ENCODE assay signal across 11 cellular contexts in genomic region chr1:156122086-156122485, GRCh38. TPM values are rescaled to one million over a fixed set of nuclear protein-coding genes. Genes with fewer than 3 reads are reported as not detected.
A peak's percentile ranks its signal among the peaks of the same experiment; 100 is the strongest.
DNase-seq lines count a peak whose midpoint lies in the region; ATAC-seq and TF ChIP-seq lines count a peak whose summit lies in the region.
"Had no signal": no experiment of that assay in that cellular context is flagged by ENCODE, and none has a peak within 500 bp of the region (broad histone marks: within the 10 kb centered on the region; RNA-seq: fewer than 3 reads in every experiment).

No MANE protein-coding gene starts in this region.

- peak overlapping the region; percentile 84 for H3K4me2 ChIP-seq in osteoblast (ENCODE audit: insufficient read depth, low read length)

- CTCF ChIA-PET in A673 (lab: Charles Lee), result interaction anchor here (1.5 kb wide), 1 partner anchor 25 kb away, joined by 3 read pairs; no protein-coding TSS in a partner anchor

- H3K36me3 ChIP-seq in A673 (ENCODE audit: insufficient read depth, low read length, poor library complexity, severe bottlenecking), result no peaks in the 10 kb centered on the region
- peaks cover 64% of the 10 kb centered on the region for H3K36me3 ChIP-seq in RWPE2 (ENCODE audit: low read depth)
- H3K36me3 ChIP-seq in osteoblast (ENCODE audit: insufficient read depth, low read length), result peaks cover 23% of the 10 kb centered on the region
- H3K36me3 ChIP-seq: neutrophil had no signal

- POLR2A ChIA-PET in A673 (lab: Charles Lee; ENCODE audit: low non-redundant PET), result interaction anchor here (0.6 kb wide), 1 partner anchor 159 kb away, joined by 3 read pairs; no protein-coding TSS in a partner anchor

- peaks cover 85% of the 10 kb centered on the region for H3K79me2 ChIP-seq in osteoblast (ENCODE audit: insufficient read depth, low read length)

- intact Hi-C loops in A673 (cut with micrococcal nuclease; ENCODE audit: unreplicated experiment), result no loop called here

- no peak for ATAC-seq in RWPE2 (ENCODE audit: low read depth)
- ATAC-seq: esophagus mucosa had no signal

- H3K4me3 Mint-ChIP-seq in endothelial cell (ENCODE audit: unreplicated experiment), result no peak overlapping the region

- H3K36me3 Mint-ChIP-seq in endothelial cell (ENCODE audit: low read depth, unreplicated experiment), result no peaks in the 10 kb centered on the region

- H3K27ac ChIP-seq in A673 (ENCODE audit: low read depth, low read length, poor library complexity, severe bottlenecking) (peak overlapping the region; percentile 80), RWPE2 (ENCODE audit: poor library complexity, severe bottlenecking) (peak overlapping the region; percentile 99), osteoblast (ENCODE audit: low read depth, low read length) (peak overlapping the region; percentile 100)
- H3K27ac ChIP-seq: neutrophil had no signal

- no peak overlapping the region for H2AFZ ChIP-seq in osteoblast (ENCODE audit: low read length)

- no TSS peak for BruUV-seq in A673 (replicated peaks; lab: Mats Ljungman, UMichigan)

- TF ChIP-seq CTCF in A673 (conservative IDR thresholded peaks at IDR 0.05; ENCODE audit: low read depth, low read length) (no peak), RWPE2 (IDR thresholded peaks at IDR 0.05; ENCODE audit: poor library complexity, severe bottlenecking) (no peak), endothelial cell (IDR thresholded peaks at IDR 0.05; ENCODE audit: unreplicated experiment) (no peak), osteoblast (IDR thresholded peaks at IDR 0.05; ENCODE audit: extremely low read depth, low read depth, low read length) (no peak)

- no peaks in the 10 kb centered on the region for H3K27me3 ChIP-seq in A673 (replicated peaks; ENCODE audit: insufficient read depth, low read depth, low read length, poor library complexity)
- no peaks in the 10 kb centered on the region for H3K27me3 ChIP-seq in RWPE2 (ENCODE audit: insufficient read depth, poor library complexity, severe bottlenecking)
- no peaks in the 10 kb centered on the region for H3K27me3 ChIP-seq in osteoblast (ENCODE audit: insufficient read depth, low read length)

- peaks cover 45% of the 10 kb centered on the region for H4K20me1 ChIP-seq in osteoblast (ENCODE audit: insufficient read depth, low read length)

- H3K4me3 ChIP-seq in A673 (ENCODE audit: low read depth, low read length, poor library complexity, severe bottlenecking) (no peak overlapping the region), RWPE2 (ENCODE audit: severe bottlenecking) (peak overlapping the region; percentile 10), osteoblast (ENCODE audit: insufficient read depth, low read length) (peak overlapping the region; percentile 67)

- H3K9me3 Mint-ChIP-seq in endothelial cell (ENCODE audit: unreplicated experiment), result no peaks in the 10 kb centered on the region

- peak overlapping the region; percentile 80 for H3K27ac Mint-ChIP-seq in endothelial cell (ENCODE audit: unreplicated experiment)

- H3K27me3 Mint-ChIP-seq in endothelial cell (ENCODE audit: unreplicated experiment), result peaks cover 4% of the 10 kb centered on the region

- H3K4me1 ChIP-seq in A673 (ENCODE audit: insufficient read depth, low read length, poor library complexity, severe bottlenecking) (peaks cover 83% of the 10 kb centered on the region), RWPE2 (ENCODE audit: insufficient read depth, poor library complexity, severe bottlenecking) (peaks cover 77% of the 10 kb centered on the region), osteoblast (ENCODE audit: insufficient read depth, low read length) (peaks cover 94% of the 10 kb centered on the region)

- no peak for DNase-seq in A673 (ENCODE audit: low spot score)
- DNase-seq in RWPE2 (ENCODE audit: low spot score), result no peak
- DNase-seq in endothelial cell (ENCODE audit: low spot score), result no peak
- no peak for DNase-seq in osteoblast (ENCODE audit: insufficient read length, low spot score, missing footprints)
- DNase-seq in Ammon's horn (ENCODE audit: low spot score), result no peak
- no peak for DNase-seq in activated CD4-positive, alpha-beta T cell treated with anti-CD3 and anti-CD28 coated beads for 1 hour
- DNase-seq in ecto neural progenitor cell (ENCODE audit: low spot score), result no peak
- no peak for DNase-seq in stimulated activated CD4-positive, alpha-beta T cell treated with anti-CD3 and anti-CD28 coated beads, Interleukin-4, amount 100 ng/mL, for 4 hours
- DNase-seq: activated CD8-positive, alpha-beta memory T cell treated with anti-CD3 and anti-CD28 coated beads, Interleukin-2, amount 50 U/mL, for 4 hours had no signal

- H3K4me1 Mint-ChIP-seq in endothelial cell (ENCODE audit: unreplicated experiment), result peaks cover 28% of the 10 kb centered on the region

- H3K9me3 ChIP-seq in A673 (ENCODE audit: low read depth, low read length, poor library complexity, severe bottlenecking) (no peaks in the 10 kb centered on the region), RWPE2 (ENCODE audit: severe bottlenecking) (no peaks in the 10 kb centered on the region), osteoblast (ENCODE audit: low read depth, low read length) (no peaks in the 10 kb centered on the region)
- H3K9me3 ChIP-seq: neutrophil had no signal

RNA-seq across cellular contexts. Expression of gene LMNA, which starts 7.6 kb away (rescaled TPM):
- 204 and 225 TPM in 2 replicates for total RNA-seq in A673 (2021)
- 35.8 TPM for total RNA-seq in endothelial cell (ENCODE audit: unreplicated experiment)
- total RNA-seq in osteoblast, result 774 and 854 TPM in 2 replicates

RNA-seq across cellular contexts. Expression of gene SEMA4A, which starts 31.3 kb away (rescaled TPM):
- total RNA-seq in A673 (2021) (0.77 and 0.92 TPM in 2 replicates), endothelial cell (ENCODE audit: unreplicated experiment) (2.2 TPM), osteoblast (1.5 and 1.8 TPM in 2 replicates)

RNA-seq across cellular contexts. Expression of gene MEX3A, which starts 39.8 kb away (rescaled TPM):
- total RNA-seq in A673 (2021) (90.0 and 92.5 TPM in 2 replicates), endothelial cell (ENCODE audit: unreplicated experiment) (63.9 TPM), osteoblast (0.88 and 1.1 TPM in 2 replicates)

Comparison
In these comparisons a context has a peak if more than half of its experiments do, and no peak if none do; other contexts are left out.
1. RNA of gene MEX3A, which starts 39.8 kb away (total RNA-seq): 90.0 to 92.5 TPM in A673 and 63.9 TPM in endothelial cell (single experiment); 0.88 to 1.1 TPM in osteoblast; every median in the first group is over 10 times any median in the second.
2. Peak in every context shown above with its lines, with median percentiles within 50 percentile points of each other: H3K27ac ChIP-seq.